In the genomic region with DNA sequence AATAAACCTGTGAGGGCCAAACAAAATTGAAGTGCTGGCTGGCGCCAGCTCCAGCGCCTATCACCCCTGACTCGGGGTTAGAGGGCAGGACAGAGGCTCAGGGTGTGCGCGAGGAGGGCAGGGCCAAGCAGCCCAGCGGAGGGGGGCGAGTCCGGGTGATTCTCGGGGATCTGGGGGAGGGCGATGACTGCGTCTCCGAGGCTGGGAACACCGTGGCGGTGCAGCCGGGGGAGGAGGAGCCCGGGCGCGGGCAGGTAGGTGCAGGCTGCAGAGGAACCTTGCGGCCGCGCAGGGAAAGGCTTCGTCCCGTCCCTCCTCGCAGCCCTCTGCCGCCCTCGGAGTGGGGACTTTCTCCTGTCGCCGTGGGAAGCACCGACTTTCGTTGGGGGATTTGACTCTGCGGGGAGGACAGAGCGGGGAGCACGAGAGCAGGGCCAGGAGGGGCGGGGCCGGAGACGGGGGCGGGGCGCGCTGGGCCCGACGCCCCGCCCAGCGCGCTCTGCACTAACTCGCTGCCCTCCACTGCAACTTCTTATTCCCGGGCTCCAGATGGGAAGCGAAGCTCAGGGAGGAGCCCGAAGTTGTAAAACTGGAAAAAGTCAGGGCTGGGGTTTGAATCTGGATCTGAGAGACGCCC, we compare ENCODE assay signal across 1 cellular context.
A peak's percentile ranks its signal among the peaks of the same experiment; 100 is the strongest.
TF ChIP-seq lines count a peak whose summit lies in the region.

No MANE protein-coding gene starts in this region.

TF ChIP-seq in HepG2, 621 proteins besides CTCF, POLR2A, EP300 and RAD21 (continued from another document and continues in another):
- TF ChIP-seq, protein P1, sequence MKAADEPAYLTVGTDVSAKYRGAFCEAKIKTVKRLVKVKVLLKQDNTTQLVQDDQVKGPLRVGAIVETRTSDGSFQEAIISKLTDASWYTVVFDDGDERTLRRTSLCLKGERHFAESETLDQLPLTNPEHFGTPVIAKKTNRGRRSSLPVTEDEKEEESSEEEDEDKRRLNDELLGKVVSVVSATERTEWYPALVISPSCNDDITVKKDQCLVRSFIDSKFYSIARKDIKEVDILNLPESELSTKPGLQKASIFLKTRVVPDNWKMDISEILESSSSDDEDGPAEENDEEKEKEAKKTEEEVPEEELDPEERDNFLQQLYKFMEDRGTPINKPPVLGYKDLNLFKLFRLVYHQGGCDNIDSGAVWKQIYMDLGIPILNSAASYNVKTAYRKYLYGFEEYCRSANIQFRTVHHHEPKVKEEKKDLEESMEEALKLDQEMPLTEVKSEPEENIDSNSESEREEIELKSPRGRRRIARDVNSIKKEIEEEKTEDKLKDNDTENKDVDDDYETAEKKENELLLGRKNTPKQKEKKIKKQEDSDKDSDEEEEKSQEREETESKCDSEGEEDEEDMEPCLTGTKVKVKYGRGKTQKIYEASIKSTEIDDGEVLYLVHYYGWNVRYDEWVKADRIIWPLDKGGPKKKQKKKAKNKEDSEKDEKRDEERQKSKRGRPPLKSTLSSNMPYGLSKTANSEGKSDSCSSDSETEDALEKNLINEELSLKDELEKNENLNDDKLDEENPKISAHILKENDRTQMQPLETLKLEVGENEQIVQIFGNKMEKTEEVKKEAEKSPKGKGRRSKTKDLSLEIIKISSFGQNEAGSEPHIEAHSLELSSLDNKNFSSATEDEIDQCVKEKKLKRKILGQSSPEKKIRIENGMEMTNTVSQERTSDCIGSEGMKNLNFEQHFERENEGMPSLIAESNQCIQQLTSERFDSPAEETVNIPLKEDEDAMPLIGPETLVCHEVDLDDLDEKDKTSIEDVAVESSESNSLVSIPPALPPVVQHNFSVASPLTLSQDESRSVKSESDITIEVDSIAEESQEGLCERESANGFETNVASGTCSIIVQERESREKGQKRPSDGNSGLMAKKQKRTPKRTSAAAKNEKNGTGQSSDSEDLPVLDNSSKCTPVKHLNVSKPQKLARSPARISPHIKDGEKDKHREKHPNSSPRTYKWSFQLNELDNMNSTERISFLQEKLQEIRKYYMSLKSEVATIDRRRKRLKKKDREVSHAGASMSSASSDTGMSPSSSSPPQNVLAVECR (CRISPR knock-in tag; IDR thresholded peaks at IDR 0.05; ENCODE audit: borderline replicate concordance) = peak; percentile 65; the same call in 1 of the 2 replicates
- TF ChIP-seq, protein P2, sequence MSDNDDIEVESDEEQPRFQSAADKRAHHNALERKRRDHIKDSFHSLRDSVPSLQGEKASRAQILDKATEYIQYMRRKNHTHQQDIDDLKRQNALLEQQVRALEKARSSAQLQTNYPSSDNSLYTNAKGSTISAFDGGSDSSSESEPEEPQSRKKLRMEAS (IDR thresholded peaks at IDR 0.05) = 0 out of 2 replicates have a peak, but pooled peaks have one; percentile 32
- TF ChIP-seq ZNF430 (CRISPR knock-in tag; IDR thresholded peaks at IDR 0.05) (0 out of 2 replicates have a peak, but pooled peaks have one; percentile 42), TARDBP (CRISPR knock-in tag; IDR thresholded peaks at IDR 0.05) (0 out of 2 replicates have a peak, but pooled peaks have one; percentile 13), ZNF780A (CRISPR knock-in tag; IDR thresholded peaks at IDR 0.05) (no peak), ZNF44 (CRISPR knock-in tag; IDR thresholded peaks at IDR 0.05) (no peak), PHF5A (CRISPR knock-in tag; IDR thresholded peaks at IDR 0.05; ENCODE audit: low read depth, unreplicated experiment) (no peak), AHR (CRISPR knock-in tag; IDR thresholded peaks at IDR 0.05) (no peak), ATAD3A (CRISPR knock-in tag; IDR thresholded peaks at IDR 0.05) (no peak), CBX5 (CRISPR knock-in tag; IDR thresholded peaks at IDR 0.05; ENCODE audit: borderline replicate concordance) (peak; percentile 20; the same call in 1 of the 2 replicates), ZNF317 (CRISPR knock-in tag; IDR thresholded peaks at IDR 0.05) (0 out of 2 replicates have a peak, but pooled peaks have one; percentile 18), ZNF350 (CRISPR knock-in tag; IDR thresholded peaks at IDR 0.05; ENCODE audit: borderline replicate concordance, low read depth) (0 out of 2 replicates have a peak, but pooled peaks have one; percentile 17), RBFOX2 (IDR thresholded peaks at IDR 0.05; ENCODE audit: low read depth, low read length) (peak; percentile 59), ARID2 (CRISPR knock-in tag; IDR thresholded peaks at IDR 0.05; ENCODE audit: borderline replicate concordance) (peak; percentile 59; the same call in 1 of the 2 replicates), TAF1 (CRISPR knock-in tag; IDR thresholded peaks at IDR 0.05) (peak; percentile 35; the same call in 1 of the 2 replicates), SP5 (CRISPR knock-in tag; IDR thresholded peaks at IDR 0.05; ENCODE audit: borderline replicate concordance, low read depth) (0 out of 2 replicates have a peak, but pooled peaks have one; percentile 9), HDAC1 (CRISPR knock-in tag; IDR thresholded peaks at IDR 0.05) (peak; percentile 38; the same call in 1 of the 2 replicates), SOX5 (CRISPR knock-in tag; IDR thresholded peaks at IDR 0.05; ENCODE audit: borderline replicate concordance) (no peak), POLR2AphosphoS5 (IDR thresholded peaks at IDR 0.05; ENCODE audit: low read depth, low read length) (peak; percentile 56), ZNF605 (CRISPR knock-in tag; IDR thresholded peaks at IDR 0.05) (0 out of 2 replicates have a peak, but pooled peaks have one; percentile 31), NRL (CRISPR knock-in tag; IDR thresholded peaks at IDR 0.05; ENCODE audit: borderline replicate concordance) (0 out of 2 replicates have a peak, but pooled peaks have one; percentile 27), SAP130 (CRISPR knock-in tag; IDR thresholded peaks at IDR 0.05; ENCODE audit: low read depth) (peak; percentile 41), SATB2 (CRISPR knock-in tag; IDR thresholded peaks at IDR 0.05) (no peak), SMAD1 (CRISPR knock-in tag; IDR thresholded peaks at IDR 0.05; ENCODE audit: borderline replicate concordance, low read depth) (0 out of 2 replicates have a peak, but pooled peaks have one; percentile 53)
- TF ChIP-seq, protein P3, sequence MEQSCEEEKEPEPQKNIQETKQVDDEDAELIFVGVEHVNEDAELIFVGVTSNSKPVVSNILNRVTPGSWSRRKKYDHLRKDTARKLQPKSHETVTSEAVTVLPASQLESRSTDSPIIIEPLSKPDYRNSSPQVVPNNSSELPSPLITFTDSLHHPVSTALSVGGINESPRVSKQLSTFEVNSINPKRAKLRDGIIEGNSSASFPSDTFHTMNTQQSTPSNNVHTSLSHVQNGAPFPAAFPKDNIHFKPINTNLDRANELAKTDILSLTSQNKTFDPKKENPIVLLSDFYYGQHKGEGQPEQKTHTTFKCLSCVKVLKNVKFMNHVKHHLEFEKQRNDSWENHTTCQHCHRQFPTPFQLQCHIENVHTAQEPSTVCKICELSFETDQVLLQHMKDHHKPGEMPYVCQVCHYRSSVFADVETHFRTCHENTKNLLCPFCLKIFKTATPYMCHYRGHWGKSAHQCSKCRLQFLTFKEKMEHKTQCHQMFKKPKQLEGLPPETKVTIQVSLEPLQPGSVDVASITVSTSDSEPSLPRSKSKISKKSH (CRISPR knock-in tag; IDR thresholded peaks at IDR 0.05; ENCODE audit: borderline replicate concordance) = peak; percentile 53; the same call in 1 of the 2 replicates
- TF ChIP-seq, protein P4, sequence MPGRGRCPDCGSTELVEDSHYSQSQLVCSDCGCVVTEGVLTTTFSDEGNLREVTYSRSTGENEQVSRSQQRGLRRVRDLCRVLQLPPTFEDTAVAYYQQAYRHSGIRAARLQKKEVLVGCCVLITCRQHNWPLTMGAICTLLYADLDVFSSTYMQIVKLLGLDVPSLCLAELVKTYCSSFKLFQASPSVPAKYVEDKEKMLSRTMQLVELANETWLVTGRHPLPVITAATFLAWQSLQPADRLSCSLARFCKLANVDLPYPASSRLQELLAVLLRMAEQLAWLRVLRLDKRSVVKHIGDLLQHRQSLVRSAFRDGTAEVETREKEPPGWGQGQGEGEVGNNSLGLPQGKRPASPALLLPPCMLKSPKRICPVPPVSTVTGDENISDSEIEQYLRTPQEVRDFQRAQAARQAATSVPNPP (CRISPR knock-in tag; IDR thresholded peaks at IDR 0.05) = no peak
- TF ChIP-seq, protein P5, sequence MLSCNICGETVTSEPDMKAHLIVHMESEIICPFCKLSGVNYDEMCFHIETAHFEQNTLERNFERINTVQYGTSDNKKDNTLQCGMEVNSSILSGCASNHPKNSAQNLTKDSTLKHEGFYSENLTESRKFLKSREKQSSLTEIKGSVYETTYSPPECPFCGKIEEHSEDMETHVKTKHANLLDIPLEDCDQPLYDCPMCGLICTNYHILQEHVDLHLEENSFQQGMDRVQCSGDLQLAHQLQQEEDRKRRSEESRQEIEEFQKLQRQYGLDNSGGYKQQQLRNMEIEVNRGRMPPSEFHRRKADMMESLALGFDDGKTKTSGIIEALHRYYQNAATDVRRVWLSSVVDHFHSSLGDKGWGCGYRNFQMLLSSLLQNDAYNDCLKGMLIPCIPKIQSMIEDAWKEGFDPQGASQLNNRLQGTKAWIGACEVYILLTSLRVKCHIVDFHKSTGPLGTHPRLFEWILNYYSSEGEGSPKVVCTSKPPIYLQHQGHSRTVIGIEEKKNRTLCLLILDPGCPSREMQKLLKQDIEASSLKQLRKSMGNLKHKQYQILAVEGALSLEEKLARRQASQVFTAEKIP (CRISPR knock-in tag; IDR thresholded peaks at IDR 0.05; ENCODE audit: borderline replicate concordance) = no peak
- TF ChIP-seq, protein P6, sequence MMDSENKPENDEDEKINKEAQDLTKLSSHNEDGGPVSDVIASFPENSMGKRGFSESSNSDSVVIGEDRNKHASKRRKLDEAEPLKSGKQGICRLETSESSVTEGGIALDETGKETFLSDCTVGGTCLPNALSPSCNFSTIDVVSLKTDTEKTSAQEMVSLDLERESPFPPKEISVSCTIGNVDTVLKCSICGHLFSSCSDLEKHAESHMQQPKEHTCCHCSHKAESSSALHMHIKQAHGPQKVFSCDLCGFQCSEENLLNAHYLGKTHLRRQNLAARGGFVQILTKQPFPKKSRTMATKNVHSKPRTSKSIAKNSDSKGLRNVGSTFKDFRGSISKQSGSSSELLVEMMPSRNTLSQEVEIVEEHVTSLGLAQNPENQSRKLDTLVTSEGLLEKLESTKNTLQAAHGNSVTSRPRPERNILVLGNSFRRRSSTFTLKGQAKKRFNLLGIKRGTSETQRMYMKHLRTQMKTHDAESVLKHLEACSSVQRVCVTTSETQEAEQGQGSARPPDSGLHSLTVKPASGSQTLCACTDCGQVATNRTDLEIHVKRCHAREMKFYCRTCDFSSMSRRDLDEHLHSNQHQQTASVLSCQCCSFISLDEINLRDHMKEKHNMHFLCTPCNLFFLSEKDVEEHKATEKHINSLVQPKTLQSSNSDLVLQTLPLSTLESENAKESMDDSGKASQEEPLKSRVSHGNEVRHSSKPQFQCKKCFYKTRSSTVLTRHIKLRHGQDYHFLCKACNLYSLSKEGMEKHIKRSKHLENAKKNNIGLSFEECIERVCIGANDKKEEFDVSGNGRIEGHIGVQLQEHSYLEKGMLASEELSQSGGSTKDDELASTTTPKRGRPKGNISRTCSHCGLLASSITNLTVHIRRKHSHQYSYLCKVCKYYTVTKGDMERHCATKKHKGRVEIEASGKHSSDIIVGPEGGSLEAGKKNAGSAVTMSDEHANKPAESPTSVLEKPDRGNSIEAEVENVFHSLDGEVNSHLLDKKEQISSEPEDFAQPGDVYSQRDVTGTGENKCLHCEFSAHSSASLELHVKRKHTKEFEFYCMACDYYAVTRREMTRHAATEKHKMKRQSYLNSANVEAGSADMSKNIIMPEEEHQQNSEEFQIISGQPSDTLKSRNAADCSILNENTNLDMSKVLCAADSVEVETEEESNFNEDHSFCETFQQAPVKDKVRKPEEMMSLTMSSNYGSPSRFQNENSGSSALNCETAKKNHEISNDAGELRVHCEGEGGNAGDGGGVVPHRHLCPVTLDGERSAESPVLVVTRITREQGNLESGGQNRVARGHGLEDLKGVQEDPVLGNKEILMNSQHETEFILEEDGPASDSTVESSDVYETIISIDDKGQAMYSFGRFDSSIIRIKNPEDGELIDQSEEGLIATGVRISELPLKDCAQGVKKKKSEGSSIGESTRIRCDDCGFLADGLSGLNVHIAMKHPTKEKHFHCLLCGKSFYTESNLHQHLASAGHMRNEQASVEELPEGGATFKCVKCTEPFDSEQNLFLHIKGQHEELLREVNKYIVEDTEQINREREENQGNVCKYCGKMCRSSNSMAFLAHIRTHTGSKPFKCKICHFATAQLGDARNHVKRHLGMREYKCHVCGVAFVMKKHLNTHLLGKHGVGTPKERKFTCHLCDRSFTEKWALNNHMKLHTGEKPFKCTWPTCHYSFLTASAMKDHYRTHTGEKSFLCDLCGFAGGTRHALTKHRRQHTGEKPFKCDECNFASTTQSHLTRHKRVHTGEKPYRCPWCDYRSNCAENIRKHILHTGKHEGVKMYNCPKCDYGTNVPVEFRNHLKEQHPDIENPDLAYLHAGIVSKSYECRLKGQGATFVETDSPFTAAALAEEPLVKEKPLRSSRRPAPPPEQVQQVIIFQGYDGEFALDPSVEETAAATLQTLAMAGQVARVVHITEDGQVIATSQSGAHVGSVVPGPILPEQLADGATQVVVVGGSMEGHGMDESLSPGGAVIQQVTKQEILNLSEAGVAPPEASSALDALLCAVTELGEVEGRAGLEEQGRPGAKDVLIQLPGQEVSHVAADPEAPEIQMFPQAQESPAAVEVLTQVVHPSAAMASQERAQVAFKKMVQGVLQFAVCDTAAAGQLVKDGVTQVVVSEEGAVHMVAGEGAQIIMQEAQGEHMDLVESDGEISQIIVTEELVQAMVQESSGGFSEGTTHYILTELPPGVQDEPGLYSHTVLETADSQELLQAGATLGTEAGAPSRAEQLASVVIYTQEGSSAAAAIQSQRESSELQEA (CRISPR knock-in tag; IDR thresholded peaks at IDR 0.05; ENCODE audit: not compliant biosample characterization) = peak; percentile 72
- TF ChIP-seq, protein P7, sequence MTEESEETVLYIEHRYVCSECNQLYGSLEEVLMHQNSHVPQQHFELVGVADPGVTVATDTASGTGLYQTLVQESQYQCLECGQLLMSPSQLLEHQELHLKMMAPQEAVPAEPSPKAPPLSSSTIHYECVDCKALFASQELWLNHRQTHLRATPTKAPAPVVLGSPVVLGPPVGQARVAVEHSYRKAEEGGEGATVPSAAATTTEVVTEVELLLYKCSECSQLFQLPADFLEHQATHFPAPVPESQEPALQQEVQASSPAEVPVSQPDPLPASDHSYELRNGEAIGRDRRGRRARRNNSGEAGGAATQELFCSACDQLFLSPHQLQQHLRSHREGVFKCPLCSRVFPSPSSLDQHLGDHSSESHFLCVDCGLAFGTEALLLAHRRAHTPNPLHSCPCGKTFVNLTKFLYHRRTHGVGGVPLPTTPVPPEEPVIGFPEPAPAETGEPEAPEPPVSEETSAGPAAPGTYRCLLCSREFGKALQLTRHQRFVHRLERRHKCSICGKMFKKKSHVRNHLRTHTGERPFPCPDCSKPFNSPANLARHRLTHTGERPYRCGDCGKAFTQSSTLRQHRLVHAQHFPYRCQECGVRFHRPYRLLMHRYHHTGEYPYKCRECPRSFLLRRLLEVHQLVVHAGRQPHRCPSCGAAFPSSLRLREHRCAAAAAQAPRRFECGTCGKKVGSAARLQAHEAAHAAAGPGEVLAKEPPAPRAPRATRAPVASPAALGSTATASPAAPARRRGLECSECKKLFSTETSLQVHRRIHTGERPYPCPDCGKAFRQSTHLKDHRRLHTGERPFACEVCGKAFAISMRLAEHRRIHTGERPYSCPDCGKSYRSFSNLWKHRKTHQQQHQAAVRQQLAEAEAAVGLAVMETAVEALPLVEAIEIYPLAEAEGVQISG (CRISPR knock-in tag; IDR thresholded peaks at IDR 0.05) = 0 out of 2 replicates have a peak, but pooled peaks have one; percentile 15
